15 cellular contexts compared by ENCODE assay signal in genomic region chr1:201396859-201397464, GRCh38. TPM values are rescaled to one million over a fixed set of nuclear protein-coding genes. Genes with fewer than 3 reads are reported as not detected.
DNase-seq lines count a peak whose midpoint lies in the region; ATAC-seq and TF ChIP-seq lines count a peak whose summit lies in the region.
"Had no signal": no experiment of that assay in that cellular context is flagged by ENCODE, and none has a peak within 500 bp of the region (broad histone marks: within the 10 kb centered on the region; RNA-seq: fewer than 3 reads in every experiment).

No MANE protein-coding gene starts in this region.

- TF ChIP-seq CTCF in epithelial cell of esophagus (IDR thresholded peaks at IDR 0.05; ENCODE audit: insufficient read depth, low read depth, low read length, missing control alignments) (no peak), ascending aorta (IDR thresholded peaks at IDR 0.05) (no peak), chondrocyte (IDR thresholded peaks at IDR 0.05) (no peak)

- intact Hi-C loops in ascending aorta (cut with DNase I), result no loop called here

- no peaks in the 10 kb centered on the region for H3K36me3 Mint-ChIP-seq in chondrocyte (ENCODE audit: low read depth)

- DNase-seq in A172 (ENCODE audit: low spot score), result peak; percentile 59
- peak; percentile 84 for DNase-seq in HuH-7 (ENCODE audit: low spot score)
- DNase-seq in epithelial cell of esophagus (ENCODE audit: low read depth), result peak; percentile 96
- DNase-seq in myocyte (ENCODE audit: low read depth), result peak; percentile 98
- no peak for DNase-seq in ascending aorta (ENCODE audit: low spot score in 2 of 2)
- DNase-seq in chondrocyte (ENCODE audit: low spot score), result no peak
- DNase-seq: activated B cell treated with CpG ODN at 0.5 μM for 24 hours; activated T-cell treated with anti-CD3 and anti-CD28 coated beads, Interleukin-2, amount 50 U/mL, for 72 hours; NCI-H1694 had no signal

- no peaks in the 10 kb centered on the region for H3K36me3 ChIP-seq in ascending aorta
- H3K36me3 ChIP-seq: cardiac muscle cell had no signal

- peak overlapping the region; percentile 97 for H3K4me3 ChIP-seq in epithelial cell of esophagus (ENCODE audit: low read length)
- no peak overlapping the region for H3K4me3 ChIP-seq in ascending aorta
- H3K4me3 ChIP-seq: cardiac muscle cell had no signal

- H3K27me3 Mint-ChIP-seq in chondrocyte (ENCODE audit: low read depth), result peaks cover 21% of the 10 kb centered on the region

- H3K4me1 Mint-ChIP-seq in chondrocyte (ENCODE audit: low read depth), result peaks cover 7% of the 10 kb centered on the region
- H3K4me1 Mint-ChIP-seq: activated B cell treated with CpG ODN at 0.5 μM for 24 hours had no signal

- no peak overlapping the region for H3K27ac ChIP-seq in ascending aorta
- H3K27ac ChIP-seq: cardiac muscle cell had no signal

- ATAC-seq in HG02938 (IDR thresholded peaks at IDR 0.05; ENCODE audit: unreplicated experiment) (no peak), GM21576 (IDR thresholded peaks at IDR 0.05; ENCODE audit: unreplicated experiment) (no peak)
- ATAC-seq: activated T-cell treated with anti-CD3 and anti-CD28 coated beads, Interleukin-2, amount 50 U/mL, for 72 hours had no signal

- H3K9me3 Mint-ChIP-seq in chondrocyte (ENCODE audit: low read depth), result no peaks in the 10 kb centered on the region
- H3K9me3 Mint-ChIP-seq: activated B cell treated with CpG ODN at 0.5 μM for 24 hours; activated T-cell treated with anti-CD3 and anti-CD28 coated beads, Interleukin-2, amount 50 U/mL, for 72 hours; stimulated activated naive CD8-positive, alpha-beta T cell treated with anti-CD3 and anti-CD28 coated beads, Interleukin-15, Interleukin-2, amounts not matched to agents 100 ng/mL and 50 ng/mL, for 24 hours had no signal

- H3K27me3 ChIP-seq in ascending aorta, result peaks cover 13% of the 10 kb centered on the region

- H3K4me1 ChIP-seq in ascending aorta, result peaks cover 0 to 7% of the 10 kb centered on the region in 2 donors

- no peak overlapping the region for H3K27ac Mint-ChIP-seq in chondrocyte (ENCODE audit: unreplicated experiment)
- H3K27ac Mint-ChIP-seq: activated B cell treated with CpG ODN at 0.5 μM for 24 hours; activated T-cell treated with anti-CD3 and anti-CD28 coated beads, Interleukin-2, amount 50 U/mL, for 72 hours; stimulated activated naive CD8-positive, alpha-beta T cell treated with anti-CD3 and anti-CD28 coated beads, Interleukin-15, Interleukin-2, amounts not matched to agents 100 ng/mL and 50 ng/mL, for 24 hours had no signal

- H3K4me3 Mint-ChIP-seq in chondrocyte (ENCODE audit: unreplicated experiment), result no peak overlapping the region
- H3K4me3 Mint-ChIP-seq: activated B cell treated with CpG ODN at 0.5 μM for 24 hours; activated T-cell treated with anti-CD3 and anti-CD28 coated beads, Interleukin-2, amount 50 U/mL, for 72 hours; stimulated activated naive CD8-positive, alpha-beta T cell treated with anti-CD3 and anti-CD28 coated beads, Interleukin-15, Interleukin-2, amounts not matched to agents 100 ng/mL and 50 ng/mL, for 24 hours had no signal

- H3K9me3 ChIP-seq in ascending aorta, result no peaks in the 10 kb centered on the region

RNA-seq across cellular contexts. Expression of gene LAD1, which starts 2.2 kb away (rescaled TPM):
- 0.67 TPM in 1 of 2 replicates, not detected in the other for total RNA-seq in A172 (2014; rRNA removed; shearing (Covaris generic))
- total RNA-seq in myocyte (22.3 and 27.0 TPM in 2 replicates), ascending aorta (0.43 TPM), chondrocyte (0.17 to 0.34 TPM in 2 of 3 replicates, not detected in the other)
- 6.8 TPM for polyA plus RNA-seq in myocyte (2012)
- total RNA-seq: activated B cell treated with CpG ODN at 0.5 μM for 24 hours; activated T-cell treated with anti-CD3 and anti-CD28 coated beads, Interleukin-2, amount 50 U/mL, for 72 hours; frontal cortex; mononuclear cell had no signal

RNA-seq across cellular contexts. Expression of gene TNNT2, which starts 19.5 kb away (rescaled TPM):
- total RNA-seq in A172 (2014; rRNA removed; shearing (Covaris generic)), result 0.45 and 2.9 TPM in 2 replicates
- total RNA-seq in myocyte (3,022 and 4,635 TPM in 2 replicates), ascending aorta (not detected), chondrocyte (20.3 to 21.6 TPM (median 21.2 TPM) in 3 replicates)
- polyA plus RNA-seq in myocyte (2012), result 2,977 TPM
- total RNA-seq: activated B cell treated with CpG ODN at 0.5 μM for 24 hours; activated T-cell treated with anti-CD3 and anti-CD28 coated beads, Interleukin-2, amount 50 U/mL, for 72 hours; frontal cortex had no signal

RNA-seq across cellular contexts. Expression of gene TNNI1, which starts 24.6 kb away (rescaled TPM):
- not detected in 2 replicates for total RNA-seq in A172 (2014; rRNA removed; shearing (Covaris generic))
- 9,118 and 11,163 TPM in 2 replicates for total RNA-seq in myocyte
- polyA plus RNA-seq in myocyte (2012), result 4,992 TPM
- not detected for total RNA-seq in ascending aorta
- 8.0 to 10.0 TPM (median 8.8 TPM) in 3 replicates for total RNA-seq in chondrocyte
- total RNA-seq: activated B cell treated with CpG ODN at 0.5 μM for 24 hours; activated T-cell treated with anti-CD3 and anti-CD28 coated beads, Interleukin-2, amount 50 U/mL, for 72 hours; mononuclear cell had no signal

Comparison
In these comparisons a context has a peak if more than half of its experiments do, and no peak if none do; other contexts are left out.
1. DNase-seq: peak in A172 (single experiment), HuH-7 (single experiment), epithelial cell of esophagus (single experiment) and myocyte (single experiment); none in ascending aorta (0 of 2) and chondrocyte (single experiment).
2. RNA of gene LAD1, which starts 2.2 kb away (total RNA-seq): 22.3 to 27.0 TPM in myocyte; 0.67 TPM in A172, 0.43 TPM in ascending aorta (single experiment) and 0.17 to 0.34 TPM in chondrocyte; every median in the first group is over 10 times any median in the second.
3. RNA of gene TNNT2, which starts 19.5 kb away (total RNA-seq): 3,022 to 4,635 TPM in myocyte; 20.3 to 21.6 TPM in chondrocyte, 0.45 to 2.9 TPM in A172 and not detected in ascending aorta (single experiment); every median in the first group is over 100 times any median in the second.
4. RNA of gene TNNI1, which starts 24.6 kb away (total RNA-seq): 9,118 to 11,163 TPM in myocyte; 8.0 to 10.0 TPM in chondrocyte, not detected in A172 and not detected in ascending aorta (single experiment); every median in the first group is over 100 times any median in the second.